In the genomic region with DNA sequence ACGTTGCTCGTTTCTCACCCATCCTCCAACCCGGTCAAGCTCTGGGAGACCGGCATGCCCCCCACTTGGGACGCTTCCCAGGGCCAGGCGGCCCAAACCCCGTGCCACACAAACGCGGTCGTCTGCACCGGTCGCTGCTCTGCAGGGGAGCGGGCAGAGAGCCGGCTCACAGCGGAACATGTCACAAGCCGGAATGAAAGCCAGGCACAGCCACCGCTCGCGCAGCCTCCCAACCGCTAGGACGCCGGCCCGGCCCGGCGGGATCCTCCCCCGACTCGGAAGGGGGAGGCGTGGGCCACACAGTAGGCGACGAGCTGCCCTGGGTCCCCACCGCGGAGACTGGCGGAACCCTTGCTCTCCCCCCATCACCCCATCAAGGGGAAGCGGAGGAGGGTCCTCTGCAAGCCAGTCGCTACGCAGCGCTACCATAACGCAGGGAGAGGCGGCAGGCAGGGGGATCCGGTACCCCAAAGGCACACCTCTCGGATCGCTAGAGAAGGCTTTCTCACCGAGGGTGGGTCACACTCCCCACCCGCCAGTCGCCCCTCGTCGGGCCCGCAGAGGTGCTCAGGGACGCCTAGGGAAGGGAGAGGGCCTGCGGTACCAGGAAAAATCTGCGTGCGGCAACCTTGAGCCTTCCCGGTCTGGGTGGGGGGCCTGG, we compare ENCODE assay signal across 20 cellular contexts.
"Had no signal": no experiment of that assay in that cellular context is flagged by ENCODE, and none has a peak within 500 bp of the region (broad histone marks: within the 10 kb centered on the region; RNA-seq: fewer than 3 reads in every experiment).

No MANE protein-coding gene starts in this region.

- H3K36me3 ChIP-seq: brain microvascular endothelial cell, left lung, thyroid gland had no signal

- H3K27me3 Mint-ChIP-seq: activated CD4-positive, alpha-beta memory T cell treated with anti-CD3 and anti-CD28 coated beads, Interleukin-2, amount 10 ng/mL, durations not matched to agents 7 days and 5 days had no signal

- H3K9ac ChIP-seq: SK-N-SH had no signal

- H3K9me3 ChIP-seq: SK-N-SH, thyroid gland had no signal

- H3K27ac Mint-ChIP-seq: activated CD4-positive, alpha-beta memory T cell treated with anti-CD3 and anti-CD28 coated beads, Interleukin-2, amount 10 ng/mL, durations not matched to agents 7 days and 5 days; activated T-cell treated with anti-CD3 and anti-CD28 coated beads, Interleukin-2, amount 50 U/mL, for 24 hours; activated T-helper 2 cell treated with anti-CD3 and anti-CD28 coated beads, Interferon-gamma antibody, Interleukin-2, Interleukin-4, amounts not matched to agents 10 μg/mL and 5 μg/mL and 100 μg/mL, durations not matched to agents 14 hours and 24 hours and 36 hours; naive B cell; stimulated activated naive B cell treated with anti-CD40 and anti-IgM and Interleukin-4, amounts not matched to agents 10 μg/mL and 1 μg/mL and 100 μg/mL, for 72 hours; T-helper 2 cell treated with Interferon-gamma antibody and Interleukin-4, amounts not matched to agents 5 μg/mL and 100 μg/mL, for 36 hours had no signal

- H3K4me3 ChIP-seq: left lung, mucosa of descending colon, smooth muscle cell, thyroid gland had no signal

- H3K4me1 ChIP-seq: left lung, thyroid gland had no signal

- ATAC-seq: esophagus mucosa; left lung; mucosa of descending colon; sciatic nerve; stimulated activated naive B cell treated with anti-CD40 and anti-IgM and Interleukin-4, amounts not matched to agents 10 μg/mL and 1 μg/mL and 100 μg/mL, for 72 hours had no signal

- H3K4me1 Mint-ChIP-seq: activated CD4-positive, alpha-beta memory T cell treated with anti-CD3 and anti-CD28 coated beads, Interleukin-2, amount 10 ng/mL, durations not matched to agents 7 days and 5 days; naive B cell; neural crest cell; stimulated activated naive B cell treated with anti-CD40 and anti-IgM and Interleukin-4, amounts not matched to agents 10 μg/mL and 1 μg/mL and 100 μg/mL, for 72 hours had no signal

- DNase-seq: activated CD4-positive, alpha-beta memory T cell treated with anti-CD3 and anti-CD28 coated beads, Interleukin-2, amount 10 ng/mL, durations not matched to agents 7 days and 5 days; activated CD4-positive, alpha-beta T cell treated with anti-CD3 and anti-CD28 coated beads for 48 hours; activated CD4-positive, CD25-positive, alpha-beta regulatory T cell; activated naive CD4-positive, alpha-beta T cell treated with Interleukin-2 at 50 U/mL for 16 hours; activated T-cell treated with anti-CD3 and anti-CD28 coated beads, Interleukin-2, amount 50 U/mL, for 24 hours; brain microvascular endothelial cell; cortex of kidney; kidney; naive B cell; SK-N-SH; stimulated activated naive B cell treated with anti-CD40 and anti-IgM and Interleukin-4, amounts not matched to agents 10 μg/mL and 1 μg/mL and 100 μg/mL, for 72 hours; thyroid gland had no signal

- H3K4me3 Mint-ChIP-seq: activated CD4-positive, alpha-beta memory T cell treated with anti-CD3 and anti-CD28 coated beads, Interleukin-2, amount 10 ng/mL, durations not matched to agents 7 days and 5 days; activated T-cell treated with anti-CD3 and anti-CD28 coated beads, Interleukin-2, amount 50 U/mL, for 24 hours; naive B cell; neural crest cell; stimulated activated naive B cell treated with anti-CD40 and anti-IgM and Interleukin-4, amounts not matched to agents 10 μg/mL and 1 μg/mL and 100 μg/mL, for 72 hours; T-helper 2 cell treated with Interferon-gamma antibody and Interleukin-4, amounts not matched to agents 5 μg/mL and 100 μg/mL, for 36 hours had no signal

- H3K27me3 ChIP-seq: brain microvascular endothelial cell, thyroid gland had no signal
